ENCODE assay signal across 8 cellular contexts in the genomic region with DNA sequence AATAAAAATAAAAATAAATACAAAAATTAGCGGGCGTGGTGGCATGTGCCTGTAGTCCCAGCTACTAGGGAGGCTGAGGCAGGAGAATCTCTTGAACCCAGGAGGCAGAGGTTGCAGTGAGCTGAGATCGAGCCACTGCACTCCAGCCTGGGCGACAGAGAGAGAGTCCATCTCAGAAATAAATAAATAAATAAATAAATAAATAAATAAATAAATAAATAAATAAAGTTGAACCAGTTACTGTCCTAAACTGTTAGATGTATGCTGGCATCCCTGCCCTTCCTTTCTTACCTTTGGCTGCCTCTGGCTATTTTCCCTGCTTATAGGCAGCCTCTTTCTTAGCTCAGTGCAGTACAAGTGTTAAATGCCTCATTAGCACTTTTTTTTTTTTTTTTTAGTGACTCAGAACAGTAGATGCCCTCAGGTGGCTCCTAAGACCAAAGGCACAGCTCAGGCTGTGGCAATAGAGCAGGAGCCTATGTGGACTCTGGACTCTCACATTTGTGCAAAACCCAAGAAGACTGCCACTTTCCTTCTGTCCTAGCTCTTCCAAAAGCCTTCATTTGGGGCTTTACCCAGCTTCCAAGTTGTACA. TPM values are rescaled to one million over a fixed set of nuclear protein-coding genes. Genes with fewer than 3 reads are reported as not detected.
"Had no signal": no experiment of that assay in that cellular context is flagged by ENCODE, and none has a peak within 500 bp of the region (broad histone marks: within the 10 kb centered on the region; RNA-seq: fewer than 3 reads in every experiment).

No MANE protein-coding gene starts in this region.

RNA-seq across cellular contexts. Expression of a gene that starts 30.6 kb away (rescaled TPM):
- total RNA-seq: activated CD4-positive, alpha-beta T cell treated with anti-CD3 and anti-CD28 coated beads for 36 hours; activated CD4-positive, alpha-beta T cell treated with anti-CD3 and anti-CD28 coated beads, Interleukin-2, amount 10 ng/mL, durations not matched to agents 7 days and 5 days; activated CD8-positive, alpha-beta T cell treated with anti-CD3 and anti-CD28 coated beads, Interleukin-2, amount 10 ng/mL, durations not matched to agents 7 days and 5 days; activated naive CD8-positive, alpha-beta T cell treated with anti-CD3 and anti-CD28 coated beads, Interleukin-2, amount 10 ng/mL, durations not matched to agents 7 days and 5 days; activated T-helper 2 cell treated with anti-CD3 and anti-CD28 coated beads, Interferon-gamma antibody, Interleukin-2, Interleukin-4, amounts not matched to agents 10 μg/mL and 5 μg/mL and 100 μg/mL, durations not matched to agents 14 hours and 24 hours and 36 hours; ascending aorta; cardiac septum; Peyer's patch had no signal
